Comparison of ENCODE assay signal across 7 cellular contexts in genomic region chr17:29179232-29180036, GRCh38. TPM values are rescaled to one million over a fixed set of nuclear protein-coding genes. Genes with fewer than 3 reads are reported as not detected.
DNase-seq lines count a peak whose midpoint lies in the region; ATAC-seq and TF ChIP-seq lines count a peak whose summit lies in the region.

No MANE protein-coding gene starts in this region.

- H3K4me1 Mint-ChIP-seq in activated T-helper 17 cell treated with anti-CD3 and anti-CD28 coated beads, Interleukin-2, amount 50 U/mL, for 72 hours, result peaks cover 12% of the 10 kb centered on the region

- H3K4me3 Mint-ChIP-seq in activated T-helper 17 cell treated with anti-CD3 and anti-CD28 coated beads, Interleukin-2, amount 50 U/mL, for 72 hours, result peak overlapping the region; percentile 75

- H3K4me1 ChIP-seq in left ventricle myocardium inferior, result peaks cover 57% of the 10 kb centered on the region
- H3K4me1 ChIP-seq in psoas muscle, result peaks cover 13% of the 10 kb centered on the region

- TF ChIP-seq CTCF in left ventricle myocardium inferior (IDR thresholded peaks at IDR 0.05; ENCODE audit: borderline replicate concordance), result no peak
- no peak for TF ChIP-seq CTCF in psoas muscle (IDR thresholded peaks at IDR 0.05)

- H3K27ac ChIP-seq in left ventricle myocardium inferior (replicated peaks), result peak overlapping the region; percentile 92
- no peak overlapping the region for H3K27ac ChIP-seq in psoas muscle

- no peak overlapping the region for H3K27ac Mint-ChIP-seq in activated T-helper 17 cell treated with anti-CD3 and anti-CD28 coated beads, Interleukin-2, amount 50 U/mL, for 72 hours

- H3K9me3 Mint-ChIP-seq in activated T-helper 17 cell treated with anti-CD3 and anti-CD28 coated beads, Interleukin-2, amount 50 U/mL, for 72 hours, result no peaks in the 10 kb centered on the region

- no peaks in the 10 kb centered on the region for H3K9me3 ChIP-seq in left ventricle myocardium inferior (replicated peaks)
- H3K9me3 ChIP-seq in psoas muscle, result no peaks in the 10 kb centered on the region

- no peaks in the 10 kb centered on the region for H3K27me3 ChIP-seq in left ventricle myocardium inferior (ENCODE audit: low read depth)
- no peaks in the 10 kb centered on the region for H3K27me3 ChIP-seq in psoas muscle (ENCODE audit: insufficient read depth in 3 of 3, low read length in 2 of 3)

- WGBS in psoas muscle, 3 donors, result 20 to 29% (median 27%) methylated on average over 19 to 28 of the region's 28 CpGs

- H3K36me3 ChIP-seq in left ventricle myocardium inferior (no peaks in the 10 kb centered on the region), psoas muscle (ENCODE audit: insufficient read depth in 1 of 2, low read depth in 1 of 2) (no peaks in the 10 kb centered on the region)

- no peak for ATAC-seq in activated T-helper 17 cell treated with anti-CD3 and anti-CD28 coated beads, Interleukin-2, amount 50 U/mL, for 72 hours (replicated peaks)
- ATAC-seq in psoas muscle (no peak), HG02938 (IDR thresholded peaks at IDR 0.05; ENCODE audit: unreplicated experiment) (no peak)

- H3K36me3 Mint-ChIP-seq in activated T-helper 17 cell treated with anti-CD3 and anti-CD28 coated beads, Interleukin-2, amount 50 U/mL, for 72 hours (ENCODE audit: low read depth), result no peaks in the 10 kb centered on the region

- peak; percentile 9 for DNase-seq in NCI-H128 (lab: John Stamatoyannopoulos, UW; ENCODE audit: unreplicated experiment)
- peak; percentile 48 for DNase-seq in left ventricle myocardium inferior
- DNase-seq in psoas muscle, result peak in 1 of 2 donors; percentile 30
- DNase-seq in GDM1 (lab: John Stamatoyannopoulos, UW), result no peak

- intact Hi-C loops in left ventricle myocardium inferior (cut with micrococcal nuclease), result loop anchor here (5.0 kb wide), 1 partner anchor 37 kb away; no protein-coding TSS in a partner anchor
- intact Hi-C loops in psoas muscle (cut with DNase I), result loop anchor here (2.0 kb wide), 2 partner anchors 29 to 31 kb away; no protein-coding TSS in a partner anchor

- peaks cover 4% of the 10 kb centered on the region for H3K27me3 Mint-ChIP-seq in activated T-helper 17 cell treated with anti-CD3 and anti-CD28 coated beads, Interleukin-2, amount 50 U/mL, for 72 hours

- H3K4me3 ChIP-seq in GM08714 (ENCODE audit: low read length) (peak overlapping the region; percentile 3; the same call in 1 of the 2 replicates), left ventricle myocardium inferior (peak overlapping the region; percentile 81), psoas muscle (peak overlapping the region; percentile 70)

RNA-seq across cellular contexts. Expression of gene MYO18A, which starts 0.8 kb away (rescaled TPM):
- total RNA-seq in activated T-helper 17 cell treated with anti-CD3 and anti-CD28 coated beads, Interleukin-2, amount 50 U/mL, for 72 hours, result 10 to 100 TPM; 90.6 to 95.9 TPM
- 397 TPM for total RNA-seq in left ventricle myocardium inferior
- total RNA-seq in psoas muscle, result 1,000 to 10,000 TPM in 2 of 4 donors, 100 to 1,000 TPM in 2; 770 to 1,274 (median 938) TPM
- 100 to 1,000 TPM; 142 to 538 (median 318) TPM for polyA plus RNA-seq in psoas muscle

Comparison
In these comparisons a context has a peak if more than half of its experiments do, and no peak if none do; other contexts are left out.
1. H3K4me3 ChIP-seq: peak in every context shown above with its lines; median percentile 81 in left ventricle myocardium inferior; 70 in psoas muscle; 3 in GM08714.